1 cellular context compared by ENCODE assay signal in the genomic region with DNA sequence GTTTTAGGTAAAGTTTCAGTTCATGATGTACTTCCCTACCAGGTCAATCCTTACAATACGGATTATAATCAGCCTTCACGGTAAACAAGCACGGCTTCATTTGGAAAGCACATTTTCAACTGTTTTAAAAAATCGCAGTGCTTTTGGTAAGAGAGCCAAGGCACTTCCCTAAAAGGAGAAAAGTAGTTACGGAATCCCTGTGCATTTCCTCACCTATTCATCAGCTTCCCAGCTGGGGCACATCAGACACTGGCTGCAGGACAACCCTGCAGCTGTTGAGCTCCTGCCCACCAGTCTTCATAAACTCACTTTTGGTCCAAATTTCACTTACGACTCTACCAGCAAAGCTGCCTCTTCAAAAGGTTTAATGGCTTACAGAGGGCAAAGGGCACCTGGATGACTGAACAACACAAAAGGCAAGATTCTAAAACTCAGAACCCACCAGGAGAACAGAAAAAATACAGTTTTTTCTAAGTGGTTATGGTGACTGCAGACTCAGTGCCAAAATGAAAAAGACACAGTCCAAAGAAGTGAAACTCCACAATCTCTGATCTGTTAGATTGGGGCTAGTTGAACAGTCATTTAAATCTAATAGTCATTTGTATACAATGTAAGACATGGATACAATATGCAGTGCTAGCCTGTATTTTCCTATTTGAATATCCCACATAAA.
A peak's percentile ranks its signal among the peaks of the same experiment; 100 is the strongest.
TF ChIP-seq lines count a peak whose summit lies in the region.

No MANE protein-coding gene starts in this region.

TF ChIP-seq in A549, 52 proteins besides CTCF, POLR2A, EP300 and RAD21 (continued from another document):
- TF ChIP-seq, protein P1, sequence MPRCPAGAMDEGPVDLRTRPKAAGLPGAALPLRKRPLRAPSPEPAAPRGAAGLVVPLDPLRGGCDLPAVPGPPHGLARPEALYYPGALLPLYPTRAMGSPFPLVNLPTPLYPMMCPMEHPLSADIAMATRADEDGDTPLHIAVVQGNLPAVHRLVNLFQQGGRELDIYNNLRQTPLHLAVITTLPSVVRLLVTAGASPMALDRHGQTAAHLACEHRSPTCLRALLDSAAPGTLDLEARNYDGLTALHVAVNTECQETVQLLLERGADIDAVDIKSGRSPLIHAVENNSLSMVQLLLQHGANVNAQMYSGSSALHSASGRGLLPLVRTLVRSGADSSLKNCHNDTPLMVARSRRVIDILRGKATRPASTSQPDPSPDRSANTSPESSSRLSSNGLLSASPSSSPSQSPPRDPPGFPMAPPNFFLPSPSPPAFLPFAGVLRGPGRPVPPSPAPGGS (IDR thresholded peaks at IDR 0.05) = no peak
- TF ChIP-seq TFCP2L1 (CRISPR knock-in tag; IDR thresholded peaks at IDR 0.05) (no peak), MAFK (IDR thresholded peaks at IDR 0.05; ENCODE audit: partially characterized antibody) (no peak), POLR2AphosphoS2 (conservative IDR thresholded peaks at IDR 0.05; ENCODE audit: low read length) (peak; percentile 36; the same call in 1 of the 2 replicates), SMC3 (IDR thresholded peaks at IDR 0.05) (no peak), FOXS1 (CRISPR knock-in tag; IDR thresholded peaks at IDR 0.05) (no peak), FOSB (CRISPR knock-in tag; IDR thresholded peaks at IDR 0.05) (peak; percentile 60; the same call in 1 of the 2 replicates)
TF ChIP-seq in A549: peak in this region for 2.
